Comparison of ENCODE assay signal across 8 cellular contexts in genomic region chr10:61896854-61897661, GRCh38. TPM values are rescaled to one million over a fixed set of nuclear protein-coding genes. Genes with fewer than 3 reads are reported as not detected.
DNase-seq lines count a peak whose midpoint lies in the region; ATAC-seq and TF ChIP-seq lines count a peak whose summit lies in the region.

No MANE protein-coding gene starts in this region.

- no peaks in the 10 kb centered on the region for H3K36me3 ChIP-seq in MM.1S (replicated peaks; ENCODE audit: insufficient read depth, low read length)
- no peaks in the 10 kb centered on the region for H3K36me3 ChIP-seq in lung (ENCODE audit: control insufficient read depth in 2 of 2, insufficient read depth in 2 of 2, low read length in 2 of 2)

- ATAC-seq in lung (ENCODE audit: insufficient read depth, low FRiP score) = peak; percentile 78
- ATAC-seq in stimulated activated memory B cell treated with anti-CD40 and anti-IgM and Interleukin-4, amounts not matched to agents 10 μg/mL and 1 μg/mL and 100 μg/mL, for 72 hours = peak; percentile 84

- no peaks in the 10 kb centered on the region for H4K20me1 ChIP-seq in MM.1S (ENCODE audit: insufficient read depth, low read length)

- H3K36me3 Mint-ChIP-seq in HFFc6 (ENCODE audit: low read depth) = peaks cover 6% of the 10 kb centered on the region
- H3K36me3 Mint-ChIP-seq in activated CD4-positive, alpha-beta T cell treated with anti-CD3 and anti-CD28 coated beads, Interleukin-2, amount 10 ng/mL, durations not matched to agents 24 days and 14 days (ENCODE audit: low read depth) = no peaks in the 10 kb centered on the region
- no peaks in the 10 kb centered on the region for H3K36me3 Mint-ChIP-seq in stimulated activated memory B cell treated with anti-CD40 and anti-IgM and Interleukin-4, amounts not matched to agents 10 μg/mL and 1 μg/mL and 100 μg/mL, for 72 hours

- intact Hi-C loops in activated CD4-positive, alpha-beta T cell treated with anti-CD3 and anti-CD28 coated beads, Interleukin-2, amount 10 ng/mL, durations not matched to agents 24 days and 14 days (cut with micrococcal nuclease) = loop anchor here (1.0 to 5.0 kb wide), 3 partner anchors 14 to 370 kb away; partner anchors contain the start of gene RTKN2

- H3K9ac ChIP-seq in MM.1S (ENCODE audit: low read length) = peak overlapping the region; percentile 93

- H3K27ac ChIP-seq in MM.1S (ENCODE audit: low read length) (peak overlapping the region; percentile 98; the same call in 1 of the 2 replicates), lung (ENCODE audit: low read depth in 1 of 2, low read length in 1 of 2) (peak overlapping the region in 1 of 2 donors; percentile 69)

- peak overlapping the region; percentile 93 for H3K4me3 Mint-ChIP-seq in HFFc6
- H3K4me3 Mint-ChIP-seq in activated CD4-positive, alpha-beta T cell treated with anti-CD3 and anti-CD28 coated beads, Interleukin-2, amount 10 ng/mL, durations not matched to agents 24 days and 14 days = peak overlapping the region; percentile 92
- peak overlapping the region; percentile 93 for H3K4me3 Mint-ChIP-seq in stimulated activated memory B cell treated with anti-CD40 and anti-IgM and Interleukin-4, amounts not matched to agents 10 μg/mL and 1 μg/mL and 100 μg/mL, for 72 hours

- peak overlapping the region; percentile 49 for H2AFZ ChIP-seq in MM.1S (ENCODE audit: low read length)

- WGBS in lung, 2 donors = 36 to 39% methylated on average over 32 of the region's 32 CpGs

- H3K27ac Mint-ChIP-seq in HFFc6 = peak overlapping the region; percentile 87
- peak overlapping the region; percentile 93 for H3K27ac Mint-ChIP-seq in activated CD4-positive, alpha-beta T cell treated with anti-CD3 and anti-CD28 coated beads, Interleukin-2, amount 10 ng/mL, durations not matched to agents 24 days and 14 days
- H3K27ac Mint-ChIP-seq in stimulated activated memory B cell treated with anti-CD40 and anti-IgM and Interleukin-4, amounts not matched to agents 10 μg/mL and 1 μg/mL and 100 μg/mL, for 72 hours = peak overlapping the region; percentile 100

- no peaks in the 10 kb centered on the region for H3K9me3 Mint-ChIP-seq in HFFc6
- no peaks in the 10 kb centered on the region for H3K9me3 Mint-ChIP-seq in activated CD4-positive, alpha-beta T cell treated with anti-CD3 and anti-CD28 coated beads, Interleukin-2, amount 10 ng/mL, durations not matched to agents 24 days and 14 days
- H3K9me3 Mint-ChIP-seq in stimulated activated memory B cell treated with anti-CD40 and anti-IgM and Interleukin-4, amounts not matched to agents 10 μg/mL and 1 μg/mL and 100 μg/mL, for 72 hours = no peaks in the 10 kb centered on the region

- H3K79me2 ChIP-seq in MM.1S (ENCODE audit: low read length) = peaks cover 13% of the 10 kb centered on the region

- peak overlapping the region; percentile 84 for H3K4me2 ChIP-seq in MM.1S (ENCODE audit: low read depth, low read length)

- H3K27me3 Mint-ChIP-seq in HFFc6 (ENCODE audit: insufficient read depth) = no peaks in the 10 kb centered on the region; the same call in 1 of the 2 replicates
- H3K27me3 Mint-ChIP-seq in activated CD4-positive, alpha-beta T cell treated with anti-CD3 and anti-CD28 coated beads, Interleukin-2, amount 10 ng/mL, durations not matched to agents 24 days and 14 days = no peaks in the 10 kb centered on the region
- H3K27me3 Mint-ChIP-seq in stimulated activated memory B cell treated with anti-CD40 and anti-IgM and Interleukin-4, amounts not matched to agents 10 μg/mL and 1 μg/mL and 100 μg/mL, for 72 hours = no peaks in the 10 kb centered on the region

- H3K4me3 ChIP-seq in MM.1S (ENCODE audit: low read length) = peak overlapping the region; percentile 74
- no peak overlapping the region for H3K4me3 ChIP-seq in lung

- no peaks in the 10 kb centered on the region for H3K9me3 ChIP-seq in MM.1S (replicated peaks; ENCODE audit: insufficient read depth, low read length)
- no peaks in the 10 kb centered on the region for H3K9me3 ChIP-seq in lung (ENCODE audit: control insufficient read depth in 2 of 2, insufficient read depth in 1 of 2, low read length in 1 of 2)

- no peaks in the 10 kb centered on the region for H3K9me2 ChIP-seq in MM.1S (replicated peaks; ENCODE audit: insufficient read depth, low read length)

- TF ChIP-seq CTCF in HFFc6 (IDR thresholded peaks at IDR 0.05) (peak; percentile 79), MM.1S (IDR thresholded peaks at IDR 0.05; ENCODE audit: low read length) (peak; percentile 76), lung (IDR thresholded peaks at IDR 0.05; ENCODE audit: control extremely low read depth, extremely low read depth) (peak; percentile 51)

- DNase-seq in SIG-M5 treated with dmso at 0.1 percent for 504 hours (lab: John Stamatoyannopoulos, UW; ENCODE audit: unreplicated experiment) (peak; percentile 76), SIG-M5 (lab: John Stamatoyannopoulos, UW) (no peak), HFFc6 (no peak), MM.1S (peak; percentile 91), lung (ENCODE audit: low spot score) (peak; percentile 73)
- DNase-seq in activated CD4-positive, alpha-beta T cell treated with anti-CD3 and anti-CD28 coated beads, Interleukin-2, amount 10 ng/mL, durations not matched to agents 24 days and 14 days = peak; percentile 91
- peak; percentile 53 for DNase-seq in effector CD4-positive, alpha-beta T cell

- H3F3A ChIP-seq in MM.1S (ENCODE audit: insufficient read depth, low read length) = peaks cover 44% of the 10 kb centered on the region

- H3K4me1 ChIP-seq in MM.1S (ENCODE audit: low read length) (peaks cover 19% of the 10 kb centered on the region), lung (ENCODE audit: control insufficient read depth in 2 of 2, insufficient read depth in 2 of 2, low read length in 2 of 2) (peaks cover 1 to 5% of the 10 kb centered on the region in 2 donors)

- peaks cover 46% of the 10 kb centered on the region for H3K4me1 Mint-ChIP-seq in HFFc6 (ENCODE audit: low read depth)
- H3K4me1 Mint-ChIP-seq in activated CD4-positive, alpha-beta T cell treated with anti-CD3 and anti-CD28 coated beads, Interleukin-2, amount 10 ng/mL, durations not matched to agents 24 days and 14 days = peaks cover 36% of the 10 kb centered on the region
- peaks cover 36% of the 10 kb centered on the region for H3K4me1 Mint-ChIP-seq in stimulated activated memory B cell treated with anti-CD40 and anti-IgM and Interleukin-4, amounts not matched to agents 10 μg/mL and 1 μg/mL and 100 μg/mL, for 72 hours

- no peaks in the 10 kb centered on the region for H3K27me3 ChIP-seq in MM.1S (replicated peaks; ENCODE audit: insufficient read depth, low read length)
- no peaks in the 10 kb centered on the region for H3K27me3 ChIP-seq in lung (ENCODE audit: control insufficient read depth, insufficient read depth)

RNA-seq across cellular contexts. Expression of gene ARID5B, which starts 4.4 kb away (rescaled TPM):
- total RNA-seq in HFFc6 (2021; fragmentation: NEBNext Ultra II Directional; extraction: Animal tissue kit (Norgen Biotek cat#: 25700)) = 100 to 1,000 TPM; 102 to 142 (median 131) TPM
- 56.9 and 58.2 TPM in 2 replicates for total RNA-seq in activated CD4-positive, alpha-beta T cell treated with anti-CD3 and anti-CD28 coated beads, Interleukin-2, amount 10 ng/mL, durations not matched to agents 24 days and 14 days
- total RNA-seq in lung = 10 to 100 TPM; 31.0 to 95.3 TPM
- polyA plus RNA-seq in lung = 10 to 100 TPM in 1 of 2 donors, 1 to 10 TPM in 1; 7.8 to 13.1 TPM

Comparison
In these comparisons a context has a peak if more than half of its experiments do, and no peak if none do; other contexts are left out.
1. DNase-seq: peak in SIG-M5 treated with dmso at 0.1 percent for 504 hours (single experiment), MM.1S (single experiment), activated CD4-positive, alpha-beta T cell treated with anti-CD3 and anti-CD28 coated beads, Interleukin-2, amount 10 ng/mL, durations not matched to agents 24 days and 14 days (single experiment), effector CD4-positive, alpha-beta T cell (single experiment) and lung (single experiment); none in SIG-M5 (single experiment) and HFFc6 (single experiment).
2. Peak in every context shown above with its lines, with median percentiles within 50 percentile points of each other: H3K27ac Mint-ChIP-seq, H3K4me3 Mint-ChIP-seq and CTCF ChIP-seq.